10 cellular contexts compared by ENCODE assay signal in the genomic region with DNA sequence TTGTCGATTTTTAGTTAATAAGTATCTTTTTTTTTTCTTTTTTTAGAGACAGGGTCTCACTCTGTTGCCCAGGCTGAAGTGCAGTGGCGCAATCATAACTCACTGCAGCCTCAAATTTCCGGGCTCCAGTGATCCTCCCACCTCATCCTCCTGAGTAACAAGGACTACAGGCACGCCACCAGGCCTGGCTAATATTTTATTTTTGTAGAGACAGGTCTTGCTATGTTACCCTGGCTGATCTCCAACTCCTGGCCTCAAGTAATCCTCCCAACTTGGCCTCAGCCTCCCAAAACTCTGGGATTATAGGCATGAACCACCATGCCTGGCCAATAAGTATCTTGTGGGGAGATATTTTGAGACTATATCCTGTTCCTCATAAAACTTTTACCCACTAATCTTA. TPM values are rescaled to one million over a fixed set of nuclear protein-coding genes. Genes with fewer than 3 reads are reported as not detected.
DNase-seq lines count a peak whose midpoint lies in the region; ATAC-seq and TF ChIP-seq lines count a peak whose summit lies in the region.
"Had no signal": no experiment of that assay in that cellular context is flagged by ENCODE, and none has a peak within 500 bp of the region (broad histone marks: within the 10 kb centered on the region; RNA-seq: fewer than 3 reads in every experiment).

No MANE protein-coding gene starts in this region.

- no peaks in the 10 kb centered on the region for H3K4me1 ChIP-seq in upper lobe of left lung

- no peaks in the 10 kb centered on the region for H3K9me3 ChIP-seq in upper lobe of left lung

- H3K4me1 Mint-ChIP-seq in activated T-cell treated with anti-CD3 and anti-CD28 coated beads, Interleukin-2, amount 50 U/mL, for 72 hours (ENCODE audit: low read depth): peaks cover 16% of the 10 kb centered on the region
- H3K4me1 Mint-ChIP-seq in WTC11: 0 out of 2 replicates have a peak, but pooled peaks cover 3% of the 10 kb centered on the region

- no peaks in the 10 kb centered on the region for H3K27me3 Mint-ChIP-seq in activated T-cell treated with anti-CD3 and anti-CD28 coated beads, Interleukin-2, amount 50 U/mL, for 72 hours (ENCODE audit: low read depth)
- H3K27me3 Mint-ChIP-seq in WTC11 (ENCODE audit: low read depth): no peaks in the 10 kb centered on the region

- 54 to 70% methylated on average over 4 of the region's 4 CpGs for WGBS in upper lobe of left lung, 2 donors

- TF ChIP-seq POLR2A in upper lobe of left lung (IDR thresholded peaks at IDR 0.05): no peak

- TF ChIP-seq CTCF in WTC11 (IDR thresholded peaks at IDR 0.05) (no peak), upper lobe of left lung (IDR thresholded peaks at IDR 0.05) (no peak)

- H3K36me3 Mint-ChIP-seq in activated T-cell treated with anti-CD3 and anti-CD28 coated beads, Interleukin-2, amount 50 U/mL, for 72 hours (ENCODE audit: insufficient read depth in 2 of 2): no peaks in the 10 kb centered on the region
- no peaks in the 10 kb centered on the region for H3K36me3 Mint-ChIP-seq in WTC11

- H3K27ac Mint-ChIP-seq in activated T-cell treated with anti-CD3 and anti-CD28 coated beads, Interleukin-2, amount 50 U/mL, for 72 hours: peak overlapping the region; percentile 63
- no peak overlapping the region for H3K27ac Mint-ChIP-seq in WTC11

- no peak for ATAC-seq in activated T-cell treated with anti-CD3 and anti-CD28 coated beads, Interleukin-2, amount 50 U/mL, for 72 hours (replicated peaks in 1 of 2)
- peak; percentile 81 for ATAC-seq in HG03354 (IDR thresholded peaks at IDR 0.05; ENCODE audit: poor library complexity, severe bottlenecking, unreplicated experiment)
- ATAC-seq in WTC11: no peak
- ATAC-seq in upper lobe of left lung (ENCODE audit: low FRiP score in 2 of 2): peak in 1 of 2 donors; percentile 12

- no peaks in the 10 kb centered on the region for H3K36me3 ChIP-seq in upper lobe of left lung

- H3K27me3 ChIP-seq in upper lobe of left lung: no peaks in the 10 kb centered on the region

- DNase-seq in activated T-cell treated with anti-CD3 and anti-CD28 coated beads, Interleukin-2, amount 50 U/mL, for 72 hours: no peak
- no peak for DNase-seq in activated T-cell treated with anti-CD3 and anti-CD28 coated beads, Interleukin-2, amount 50 U/mL, for 1 hour
- DNase-seq in WTC11 (ENCODE audit: low spot score) (no peak), upper lobe of left lung (peak in 1 of 2 donors; percentile 31), NCI-H1417 (lab: John Stamatoyannopoulos, UW) (no peak), cerebellar nuclear complex (lab: John Stamatoyannopoulos, UW) (no peak)
- DNase-seq in activated naive CD4-positive, alpha-beta T cell treated with anti-CD3 and anti-CD28 coated beads, Interleukin-2, amount 50 U/mL, for 16 hours: no peak
- DNase-seq: NCI-H1436 treated with DMSO at 0.1 percent for 48 hours; stimulated activated CD4-positive, alpha-beta T cell treated with anti-CD3 and anti-CD28 coated beads, Interleukin-15, amount 100 ng/mL, for 24 hours had no signal

- H3K27ac ChIP-seq in upper lobe of left lung: peak overlapping the region; percentile 3 to 69 (median 58)

- no peak overlapping the region for H3K4me3 Mint-ChIP-seq in activated T-cell treated with anti-CD3 and anti-CD28 coated beads, Interleukin-2, amount 50 U/mL, for 72 hours
- no peak overlapping the region for H3K4me3 Mint-ChIP-seq in WTC11

- CTCF ChIA-PET in WTC11 (lab: Charles Lee): no interaction called here

- POLR2A ChIA-PET in WTC11 (lab: Charles Lee): no interaction called here

- H3K4me3 ChIP-seq in upper lobe of left lung: no peak overlapping the region

- H3K9me3 Mint-ChIP-seq in activated T-cell treated with anti-CD3 and anti-CD28 coated beads, Interleukin-2, amount 50 U/mL, for 72 hours: no peaks in the 10 kb centered on the region
- no peaks in the 10 kb centered on the region for H3K9me3 Mint-ChIP-seq in WTC11

- no peak for TF ChIP-seq EP300 in upper lobe of left lung (IDR thresholded peaks at IDR 0.05)

TF ChIP-seq in WTC11, 78 proteins besides CTCF, POLR2A, EP300 and RAD21:
- peak; percentile 15; the same call in 1 of the 2 replicates for TF ChIP-seq ZNF121 (CRISPR knock-in tag; IDR thresholded peaks at IDR 0.05)
- no peak for TF ChIP-seq PRRX2 (CRISPR knock-in tag; IDR thresholded peaks at IDR 0.05)

RNA-seq across cellular contexts. Expression of gene ARID3B, which starts 29.4 kb away (rescaled TPM):
- total RNA-seq in activated T-cell treated with anti-CD3 and anti-CD28 coated beads, Interleukin-2, amount 50 U/mL, for 72 hours: 10 to 100 TPM; 47.6 to 53.8 TPM
- total RNA-seq in WTC11 (2021): 122 to 133 TPM (median 124 TPM) in 3 replicates
- 10 to 100 TPM; 11.0 to 36.7 (median 14.6) TPM for total RNA-seq in upper lobe of left lung

RNA-seq across cellular contexts. Expression of gene UBL7, which starts 50.6 kb away (rescaled TPM):
- 10 to 100 TPM; 47.8 to 55.1 TPM for total RNA-seq in activated T-cell treated with anti-CD3 and anti-CD28 coated beads, Interleukin-2, amount 50 U/mL, for 72 hours
- total RNA-seq in WTC11 (2021) (62.1 to 70.1 TPM (median 70.1 TPM) in 3 replicates), upper lobe of left lung (10 to 100 TPM; 22.0 to 53.1 (median 48.6) TPM)
